Comparison of ENCODE assay signal across 17 cellular contexts in the genomic region with DNA sequence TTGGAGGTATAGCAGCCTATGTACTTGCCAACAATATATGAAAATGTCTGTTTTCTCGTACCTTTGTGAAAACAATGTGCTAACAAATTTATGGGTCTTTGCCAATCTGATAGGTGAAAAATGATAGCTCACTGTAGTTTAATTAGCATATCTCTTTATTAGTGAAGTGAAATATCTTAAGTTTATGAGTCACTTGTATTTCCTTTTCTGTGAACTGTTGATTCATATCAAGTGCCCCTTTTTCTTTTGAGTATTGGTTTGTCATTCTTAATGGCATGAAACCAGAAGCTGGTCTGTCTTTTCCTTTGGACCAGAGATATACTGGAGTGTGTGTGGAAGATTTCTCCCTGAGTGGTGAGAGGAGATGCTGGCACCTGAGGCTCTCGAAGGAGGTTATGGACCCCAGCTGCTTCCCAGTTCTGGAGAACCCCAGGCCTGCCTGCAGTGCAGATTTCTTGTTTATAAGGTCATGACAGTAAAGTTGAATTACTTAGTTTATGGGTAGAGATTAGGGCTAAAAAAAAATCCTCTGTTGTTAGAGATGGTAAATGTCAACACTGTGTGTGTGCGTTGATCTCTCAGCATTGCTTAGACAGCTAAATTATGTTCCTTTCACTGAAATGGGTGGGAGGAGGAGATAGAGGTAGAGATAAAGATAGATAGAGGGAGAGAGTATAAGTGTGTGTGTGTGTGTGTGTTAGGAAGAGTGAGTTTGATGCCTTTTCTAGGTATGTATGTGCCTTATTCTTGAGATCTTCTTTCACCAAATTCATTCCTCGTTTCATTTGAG.
"Had no signal": no experiment of that assay in that cellular context is flagged by ENCODE, and none has a peak within 500 bp of the region (broad histone marks: within the 10 kb centered on the region; RNA-seq: fewer than 3 reads in every experiment).

No MANE protein-coding gene starts in this region.

- H3K9me3 ChIP-seq: gastroesophageal sphincter, heart left ventricle, lower lobe of right lung, right lobe of liver, thyroid gland had no signal

- H3K4me2 ChIP-seq: smooth muscle cell had no signal

- FAIRE-seq: endometrium, islet of Langerhans had no signal

- H3K36me3 Mint-ChIP-seq: activated naive CD8-positive, alpha-beta T cell treated with anti-CD3 and anti-CD28 coated beads for 36 hours had no signal

- H3K4me1 ChIP-seq: right lobe of liver, thyroid gland had no signal

- DNase-seq: activated CD4-positive, alpha-beta T cell treated with anti-CD3 and anti-CD28 coated beads, Interleukin-2, amount 50 U/mL, for 48 hours; activated gamma-delta T cell treated with Interleukin-2 at 50 U/mL for 16 hours; activated naive CD8-positive, alpha-beta T cell treated with anti-CD3 and anti-CD28 coated beads for 36 hours; central memory CD4-positive, alpha-beta T cell; heart left ventricle; left cardiac atrium; lower lobe of right lung; right lobe of liver; stimulated activated CD4-positive, alpha-beta T cell treated with anti-CD3 and anti-CD28 coated beads, Interleukin-4, amount 100 ng/mL, for 1 hour; thyroid gland had no signal

- H3K36me3 ChIP-seq: gastroesophageal sphincter, heart left ventricle, lower lobe of right lung, right lobe of liver, thyroid gland had no signal

- ATAC-seq: gastroesophageal sphincter, heart left ventricle, left cardiac atrium, right lobe of liver had no signal

- H3K4me3 ChIP-seq: gastroesophageal sphincter, heart left ventricle, lower lobe of right lung, right lobe of liver, smooth muscle cell, thyroid gland had no signal

- H3K27me3 Mint-ChIP-seq: brain had no signal

- H3K27ac Mint-ChIP-seq: activated naive CD8-positive, alpha-beta T cell treated with anti-CD3 and anti-CD28 coated beads for 36 hours; T-helper 1 cell treated with Interleukin-12 subunit alpha and Interleukin-12 subunit beta and Interleukin-4 antibody, amounts not matched to agents 30 μg/mL and 1 μg/mL, for 36 hours had no signal

- H3K27ac ChIP-seq: lower lobe of right lung, right lobe of liver, thyroid gland had no signal

- H3K4me3 Mint-ChIP-seq: activated naive CD8-positive, alpha-beta T cell treated with anti-CD3 and anti-CD28 coated beads for 36 hours; brain; neural crest cell; T-helper 1 cell treated with Interleukin-12 subunit alpha and Interleukin-12 subunit beta and Interleukin-4 antibody, amounts not matched to agents 30 μg/mL and 1 μg/mL, for 36 hours had no signal

- H3K4me1 Mint-ChIP-seq: activated naive CD8-positive, alpha-beta T cell treated with anti-CD3 and anti-CD28 coated beads for 36 hours; neural crest cell had no signal

- H3K9me3 Mint-ChIP-seq: activated naive CD8-positive, alpha-beta T cell treated with anti-CD3 and anti-CD28 coated beads for 36 hours; brain; neural crest cell; T-helper 1 cell treated with Interleukin-12 subunit alpha and Interleukin-12 subunit beta and Interleukin-4 antibody, amounts not matched to agents 30 μg/mL and 1 μg/mL, for 36 hours had no signal

- H3K27me3 ChIP-seq: gastroesophageal sphincter, right lobe of liver, thyroid gland had no signal
